18 cellular contexts compared by ENCODE assay signal in genomic region chr4:6468376-6468775, GRCh38. TPM values are rescaled to one million over a fixed set of nuclear protein-coding genes. Genes with fewer than 3 reads are reported as not detected.
"Had no signal": no experiment of that assay in that cellular context is flagged by ENCODE, and none has a peak within 500 bp of the region (broad histone marks: within the 10 kb centered on the region; RNA-seq: fewer than 3 reads in every experiment).

No MANE protein-coding gene starts in this region.

- ATAC-seq: body of pancreas, esophagus mucosa, left lung, T-cell, upper lobe of right lung had no signal

- DNase-seq: activated CD4-positive, alpha-beta T cell treated with anti-CD3 and anti-CD28 coated beads for 48 hours; activated T-cell treated with anti-CD3 and anti-CD28 coated beads, Interleukin-2, amount 50 U/mL, for 1 hour; amniotic stem cell; body of pancreas; left lung; naive B cell; retina; Right ventricle myocardium superior; stimulated activated CD4-positive, alpha-beta T cell treated with anti-CD3 and anti-CD28 coated beads, Interleukin-4, amount 100 ng/mL, for 4 hours; stimulated activated naive CD4-positive, alpha-beta T cell treated with Interleukin-2 at 50 U/mL for 16 hours; T-cell; upper lobe of right lung; WERI-Rb-1 had no signal

- H3K9me3 ChIP-seq: body of pancreas, left lung, upper lobe of right lung had no signal

- H3K36me3 ChIP-seq: left lung, upper lobe of right lung, WERI-Rb-1 had no signal

- H3K4me3 ChIP-seq: body of pancreas, left lung, SK-N-MC, upper lobe of right lung had no signal

- H3K27ac ChIP-seq: body of pancreas, left lung, SK-N-MC, upper lobe of right lung, WERI-Rb-1 had no signal

RNA-seq across cellular contexts. Expression of gene PPP2R2C, which starts 4.0 kb away (rescaled TPM):
- total RNA-seq: activated CD8-positive, alpha-beta memory T cell treated with anti-CD3 and anti-CD28 coated beads for 36 hours; mononuclear cell; skeletal muscle tissue had no signal
